24 cellular contexts compared by ENCODE assay signal in genomic region chr2:179952658-179953057, GRCh38. TPM values are rescaled to one million over a fixed set of nuclear protein-coding genes. Genes with fewer than 3 reads are reported as not detected.
DNase-seq lines count a peak whose midpoint lies in the region; ATAC-seq and TF ChIP-seq lines count a peak whose summit lies in the region.
"Had no signal": no experiment of that assay in that cellular context is flagged by ENCODE, and none has a peak within 500 bp of the region (broad histone marks: within the 10 kb centered on the region; RNA-seq: fewer than 3 reads in every experiment).

No MANE protein-coding gene starts in this region.

- no peak for DNase-seq in left ventricle myocardium superior
- no peak for DNase-seq in cardiac septum (ENCODE audit: low spot score)
- no peak for DNase-seq in NK-92 treated with Interleukin-12 subunit alpha and Interleukin-12 subunit beta, amount 100 ng/mL, for 24 hours (lab: John Stamatoyannopoulos, UW)
- no peak for DNase-seq in NCI-H2081 treated with DMSO at 0.1 percent for 48 hours (lab: John Stamatoyannopoulos, UW)
- no peak for DNase-seq in BE2C
- no peak for DNase-seq in ecto neural progenitor cell (ENCODE audit: low spot score)
- DNase-seq: activated CD4-positive, CD25-positive, alpha-beta regulatory T cell; activated CD8-positive, alpha-beta T cell treated with anti-CD3 and anti-CD28 coated beads for 36 hours; activated naive CD4-positive, alpha-beta T cell treated with anti-CD3 and anti-CD28 coated beads, Interleukin-2, amount 10 ng/mL, durations not matched to agents 7 days and 5 days; activated T-cell treated with anti-CD3 and anti-CD28 coated beads, Interleukin-2, amount 50 U/mL, for 24 hours; anterior cingulate cortex; central memory CD4-positive, alpha-beta T cell; DND-41; erythroblast; NCI-H1436; NCI-H748 treated with DMSO at 0.1 percent for 48 hours; SK-N-SH; stimulated activated CD4-positive, alpha-beta T cell treated with anti-CD3 and anti-CD28 coated beads, Interleukin-1b, Interleukin-23, amount 100 ng/mL, for 48 hours; stimulated activated naive CD4-positive, alpha-beta T cell; T1000; tibial artery had no signal

- no peaks in the 10 kb centered on the region; the same call in 1 of the 2 replicates for H3K36me3 ChIP-seq in BE2C

- peak; percentile 55 for ATAC-seq in left ventricle myocardium superior
- peak; percentile 63 for ATAC-seq in HG02610 (IDR thresholded peaks at IDR 0.05; ENCODE audit: unreplicated experiment)
- peak; percentile 74 for ATAC-seq in HG03469 (IDR thresholded peaks at IDR 0.05; ENCODE audit: unreplicated experiment)
- ATAC-seq: activated CD8-positive, alpha-beta T cell treated with anti-CD3 and anti-CD28 coated beads for 36 hours; gastroesophageal sphincter had no signal

- no peaks in the 10 kb centered on the region for H3K4me1 ChIP-seq in BE2C
- H3K4me1 ChIP-seq: gastroesophageal sphincter, tibial artery had no signal

- H3K27me3 ChIP-seq in BE2C = no peaks in the 10 kb centered on the region
- H3K27me3 ChIP-seq: gastroesophageal sphincter, tibial artery had no signal

- no peak overlapping the region for H3K4me3 ChIP-seq in BE2C (ENCODE audit: low read depth, low read length)
- H3K4me3 ChIP-seq: gastroesophageal sphincter, tibial artery had no signal

- no peaks in the 10 kb centered on the region for H3K9me3 ChIP-seq in BE2C
- H3K9me3 ChIP-seq: gastroesophageal sphincter, SK-N-SH, tibial artery had no signal

- no peak for TF ChIP-seq CTCF in BE2C (IDR thresholded peaks at IDR 0.05; ENCODE audit: low read depth, low read length)

- intact Hi-C loops in left ventricle myocardium superior (cut with micrococcal nuclease) = no loop called here
- intact Hi-C loops in cardiac septum (cut with DNase I) = no loop called here

RNA-seq across cellular contexts. Expression of gene CWC22, which starts 54.4 kb away (rescaled TPM):
- total RNA-seq in left ventricle myocardium superior (13.4 TPM), cardiac septum (13.1 TPM)
- polyA plus RNA-seq in BE2C (2012; ENCODE audit: insufficient read depth, insufficient read length, low read depth) = 7.8 TPM
